ENCODE assay signal across 18 cellular contexts in the genomic region with DNA sequence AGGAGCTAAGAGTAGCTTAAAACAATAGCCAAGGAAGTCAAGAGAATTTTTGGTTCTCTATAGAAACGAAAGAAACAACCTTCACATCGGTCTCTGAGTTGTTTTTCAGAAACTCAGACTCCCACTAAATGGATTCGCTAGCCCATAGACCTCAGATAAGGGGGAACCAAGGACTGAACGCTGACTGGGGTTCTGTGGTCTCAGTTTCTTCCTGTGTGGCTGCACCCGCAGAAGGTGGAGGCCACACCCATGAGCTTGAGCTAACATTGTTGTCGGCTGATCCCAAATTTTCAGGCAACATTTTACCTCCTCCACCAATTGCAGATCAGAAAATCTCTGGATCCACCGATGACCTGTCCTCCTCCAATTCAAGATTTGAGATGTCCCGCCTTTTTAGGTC.
DNase-seq lines count a peak whose midpoint lies in the region; ATAC-seq lines count a peak whose summit lies in the region.
"Had no signal": no experiment of that assay in that cellular context is flagged by ENCODE, and none has a peak within 500 bp of the region (broad histone marks: within the 10 kb centered on the region; RNA-seq: fewer than 3 reads in every experiment).

No MANE protein-coding gene starts in this region.

- no peak overlapping the region for H3K9ac ChIP-seq in Karpas-422 (ENCODE audit: low read length)
- H3K9ac ChIP-seq: KMS-11 had no signal

- peaks cover 6% of the 10 kb centered on the region for H3K9me3 Mint-ChIP-seq in activated naive CD4-positive, alpha-beta T cell treated with anti-CD3 and anti-CD28 coated beads, Interleukin-2, amount 10 ng/mL, durations not matched to agents 7 days and 5 days
- peaks cover 2% of the 10 kb centered on the region for H3K9me3 Mint-ChIP-seq in activated naive CD8-positive, alpha-beta T cell treated with anti-CD3 and anti-CD28 coated beads, Interleukin-2, amount 10 ng/mL, durations not matched to agents 7 days and 5 days
- H3K9me3 Mint-ChIP-seq in naive thymus-derived CD8-positive, alpha-beta T cell = no peaks in the 10 kb centered on the region

- peak; percentile 42 for ATAC-seq in activated naive CD8-positive, alpha-beta T cell treated with anti-CD3 and anti-CD28 coated beads, Interleukin-2, amount 10 ng/mL, durations not matched to agents 7 days and 5 days (ENCODE audit: low read depth)
- peak; percentile 77 to 91 for ATAC-seq in naive thymus-derived CD8-positive, alpha-beta T cell

- no peaks in the 10 kb centered on the region for H3K9me3 ChIP-seq in Karpas-422 (ENCODE audit: low read length)
- H3K9me3 ChIP-seq: Peyer's patch, SJCRH30 had no signal

- no peaks in the 10 kb centered on the region for H4K20me1 ChIP-seq in Karpas-422 (ENCODE audit: insufficient read depth, low read depth, low read length)

- H3K4me3 Mint-ChIP-seq in activated naive CD4-positive, alpha-beta T cell treated with anti-CD3 and anti-CD28 coated beads, Interleukin-2, amount 10 ng/mL, durations not matched to agents 7 days and 5 days = peak overlapping the region; percentile 9
- H3K4me3 Mint-ChIP-seq in activated naive CD8-positive, alpha-beta T cell treated with anti-CD3 and anti-CD28 coated beads, Interleukin-2, amount 10 ng/mL, durations not matched to agents 7 days and 5 days = peak overlapping the region; percentile 50
- peak overlapping the region; percentile 49 to 83 (median 68) for H3K4me3 Mint-ChIP-seq in naive thymus-derived CD8-positive, alpha-beta T cell

- H3K27me3 ChIP-seq in Karpas-422 (ENCODE audit: low read length) = no peaks in the 10 kb centered on the region
- H3K27me3 ChIP-seq: Peyer's patch had no signal

- H3K4me1 ChIP-seq in Karpas-422 (ENCODE audit: low read length) = peaks cover 3% of the 10 kb centered on the region; the same call in 1 of the 2 replicates
- H3K4me1 ChIP-seq: Peyer's patch, SJCRH30 had no signal

- H3K9me2 ChIP-seq in Karpas-422 (replicated peaks; ENCODE audit: insufficient read depth, low read length) = no peaks in the 10 kb centered on the region

- CTCF ChIA-PET in activated naive CD4-positive, alpha-beta T cell treated with anti-CD3 and anti-CD28 coated beads, Interleukin-2, amount 10 ng/mL, durations not matched to agents 7 days and 5 days (lab: Charles Lee) = no interaction called here

- peak; percentile 35 for DNase-seq in activated naive CD4-positive, alpha-beta T cell treated with anti-CD3 and anti-CD28 coated beads, Interleukin-2, amount 10 ng/mL, durations not matched to agents 7 days and 5 days
- DNase-seq in activated naive CD4-positive, alpha-beta T cell (lab: John Stamatoyannopoulos, UW) = no peak
- DNase-seq in Karpas-422 (peak; percentile 11), T-helper 1 cell (no peak)
- peak; percentile 33 for DNase-seq in activated naive CD8-positive, alpha-beta T cell treated with anti-CD3 and anti-CD28 coated beads, Interleukin-2, amount 10 ng/mL, durations not matched to agents 7 days and 5 days
- DNase-seq in naive thymus-derived CD8-positive, alpha-beta T cell = peak in 6 of 10 donors; percentile 5 to 45 (median 8)
- DNase-seq in stimulated activated CD4-positive, alpha-beta T cell treated with anti-CD3 and anti-CD28 coated beads, Interleukin-4, amount 100 ng/mL, for 1 hour = no peak
- DNase-seq: GDM1, IMR-90, NCI-H1105, NCI-H146, NCI-H2029, NCI-H2227 treated with DMSO at 0.1 percent for 48 hours, NCI-H510A, NCI-H748 treated with DMSO at 0.1 percent for 48 hours, Peyer's patch, SJCRH30 had no signal

- POLR2A ChIA-PET in activated naive CD8-positive, alpha-beta T cell treated with anti-CD3 and anti-CD28 coated beads, Interleukin-2, amount 10 ng/mL, durations not matched to agents 7 days and 5 days (lab: Charles Lee) = no interaction called here
- POLR2A ChIA-PET in naive thymus-derived CD8-positive, alpha-beta T cell (lab: Charles Lee) = no interaction called here

- H3K36me3 Mint-ChIP-seq in activated naive CD4-positive, alpha-beta T cell treated with anti-CD3 and anti-CD28 coated beads, Interleukin-2, amount 10 ng/mL, durations not matched to agents 7 days and 5 days = no peaks in the 10 kb centered on the region
- no peaks in the 10 kb centered on the region for H3K36me3 Mint-ChIP-seq in activated naive CD8-positive, alpha-beta T cell treated with anti-CD3 and anti-CD28 coated beads, Interleukin-2, amount 10 ng/mL, durations not matched to agents 7 days and 5 days
- no peaks in the 10 kb centered on the region for H3K36me3 Mint-ChIP-seq in naive thymus-derived CD8-positive, alpha-beta T cell

- H3K4me3 ChIP-seq in Karpas-422 (ENCODE audit: low read length) = no peak overlapping the region
- H3K4me3 ChIP-seq: Peyer's patch, SJCRH30 had no signal

- H3K79me2 ChIP-seq in Karpas-422 (ENCODE audit: low read length) = no peaks in the 10 kb centered on the region

- H2AFZ ChIP-seq in Karpas-422 (ENCODE audit: low read length) = no peak overlapping the region

- peaks cover 11% of the 10 kb centered on the region for H3K27me3 Mint-ChIP-seq in activated naive CD4-positive, alpha-beta T cell treated with anti-CD3 and anti-CD28 coated beads, Interleukin-2, amount 10 ng/mL, durations not matched to agents 7 days and 5 days
- H3K27me3 Mint-ChIP-seq in activated naive CD8-positive, alpha-beta T cell treated with anti-CD3 and anti-CD28 coated beads, Interleukin-2, amount 10 ng/mL, durations not matched to agents 7 days and 5 days = peaks cover 19% of the 10 kb centered on the region
- H3K27me3 Mint-ChIP-seq in naive thymus-derived CD8-positive, alpha-beta T cell = peaks cover 1 to 13% (median 8%) of the 10 kb centered on the region in 5 donors

- H3K27ac ChIP-seq in Karpas-422 (ENCODE audit: low read length) = no peak overlapping the region
- H3K27ac ChIP-seq: KMS-11, Peyer's patch, SJCRH30 had no signal

- H3K36me3 ChIP-seq in Karpas-422 (ENCODE audit: insufficient read depth, low read length) = no peaks in the 10 kb centered on the region
- H3K36me3 ChIP-seq: Peyer's patch, SJCRH30 had no signal

- H3K27ac Mint-ChIP-seq in activated naive CD4-positive, alpha-beta T cell treated with anti-CD3 and anti-CD28 coated beads, Interleukin-2, amount 10 ng/mL, durations not matched to agents 7 days and 5 days = peak overlapping the region; percentile 47
- no peak overlapping the region for H3K27ac Mint-ChIP-seq in activated naive CD8-positive, alpha-beta T cell treated with anti-CD3 and anti-CD28 coated beads, Interleukin-2, amount 10 ng/mL, durations not matched to agents 7 days and 5 days
- peak overlapping the region in 8 of 10 donors; percentile 25 to 86 (median 50) for H3K27ac Mint-ChIP-seq in naive thymus-derived CD8-positive, alpha-beta T cell

- H3K4me1 Mint-ChIP-seq in activated naive CD4-positive, alpha-beta T cell treated with anti-CD3 and anti-CD28 coated beads, Interleukin-2, amount 10 ng/mL, durations not matched to agents 7 days and 5 days = peaks cover 26% of the 10 kb centered on the region
- H3K4me1 Mint-ChIP-seq in activated naive CD8-positive, alpha-beta T cell treated with anti-CD3 and anti-CD28 coated beads, Interleukin-2, amount 10 ng/mL, durations not matched to agents 7 days and 5 days = peaks cover 23% of the 10 kb centered on the region
- H3K4me1 Mint-ChIP-seq in naive thymus-derived CD8-positive, alpha-beta T cell = peaks cover 34 to 59% (median 51%) of the 10 kb centered on the region in 4 donors

- H3K4me2 ChIP-seq in Karpas-422 (ENCODE audit: low read depth, low read length, poor library complexity, severe bottlenecking) = no peak overlapping the region
- H3K4me2 ChIP-seq: KMS-11 had no signal

Comparison
In these comparisons a context has a peak if more than half of its experiments do, and no peak if none do; other contexts are left out.
1. DNase-seq: peak in activated naive CD4-positive, alpha-beta T cell treated with anti-CD3 and anti-CD28 coated beads, Interleukin-2, amount 10 ng/mL, durations not matched to agents 7 days and 5 days (single experiment), Karpas-422 (single experiment), activated naive CD8-positive, alpha-beta T cell treated with anti-CD3 and anti-CD28 coated beads, Interleukin-2, amount 10 ng/mL, durations not matched to agents 7 days and 5 days (single experiment) and naive thymus-derived CD8-positive, alpha-beta T cell (6 of 10); none in activated naive CD4-positive, alpha-beta T cell (0 of 4), T-helper 1 cell (0 of 5) and stimulated activated CD4-positive, alpha-beta T cell treated with anti-CD3 and anti-CD28 coated beads, Interleukin-4, amount 100 ng/mL, for 1 hour (single experiment).
2. H3K4me3 Mint-ChIP-seq: peak in every context shown above with its lines; median percentile 68 in naive thymus-derived CD8-positive, alpha-beta T cell; 50 in activated naive CD8-positive, alpha-beta T cell treated with anti-CD3 and anti-CD28 coated beads, Interleukin-2, amount 10 ng/mL, durations not matched to agents 7 days and 5 days; 9 in activated naive CD4-positive, alpha-beta T cell treated with anti-CD3 and anti-CD28 coated beads, Interleukin-2, amount 10 ng/mL, durations not matched to agents 7 days and 5 days.